ENCODE assay signal across 22 cellular contexts in the genomic region with DNA sequence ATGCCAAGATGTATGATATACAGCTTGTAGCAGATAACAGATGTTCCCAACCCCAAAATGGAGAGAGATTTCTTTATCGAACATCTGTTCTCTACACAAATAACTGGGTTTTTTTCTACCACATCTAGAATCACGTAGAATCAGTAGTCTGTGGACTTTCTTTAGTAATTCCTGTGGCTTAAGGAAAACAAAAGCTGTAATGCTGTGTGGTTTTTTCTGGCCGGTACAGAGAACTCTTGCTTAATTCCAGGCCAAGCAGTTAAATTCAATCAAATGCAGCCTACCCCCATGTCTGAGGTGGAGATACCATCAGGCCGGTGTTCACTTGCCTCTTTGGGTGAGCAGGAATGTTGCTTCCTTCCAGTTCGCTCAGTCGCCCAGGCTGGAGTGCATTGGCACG.
A peak's percentile ranks its signal among the peaks of the same experiment; 100 is the strongest.
DNase-seq lines count a peak whose midpoint lies in the region; FAIRE-seq and TF ChIP-seq lines count a peak whose summit lies in the region.
"Had no signal": no experiment of that assay in that cellular context is flagged by ENCODE, and none has a peak within 500 bp of the region (broad histone marks: within the 10 kb centered on the region; RNA-seq: fewer than 3 reads in every experiment).

No MANE protein-coding gene starts in this region.

- no TSS peak for BruUV-seq in mammary epithelial cell (replicated peaks; lab: Mats Ljungman, UMichigan)

- TF ChIP-seq CTCF in mammary epithelial cell (conservative IDR thresholded peaks at IDR 0.05 in 1 of 2, IDR thresholded peaks at IDR 0.05 in 1 of 2; ENCODE audit: extremely low read depth in 1 of 2, insufficient read depth in 1 of 2, low read depth in 1 of 2, low read length in 2 of 2) (no peak), MM.1S (IDR thresholded peaks at IDR 0.05; ENCODE audit: low read length) (no peak)

- no peaks in the 10 kb centered on the region for H3K36me3 ChIP-seq in mammary epithelial cell (ENCODE audit: insufficient read depth, low read length)
- H3K36me3 ChIP-seq in MM.1S (replicated peaks; ENCODE audit: insufficient read depth, low read length), result no peaks in the 10 kb centered on the region
- H3K36me3 ChIP-seq: esophagus squamous epithelium, pancreas, SJSA1, spleen had no signal

- H3K4me1 Mint-ChIP-seq in activated CD4-positive, alpha-beta memory T cell treated with anti-CD3 and anti-CD28 coated beads, Interleukin-2, amount 10 ng/mL, durations not matched to agents 7 days and 5 days, result no peaks in the 10 kb centered on the region
- H3K4me1 Mint-ChIP-seq: CD4-positive, alpha-beta memory T cell; stimulated activated memory B cell treated with anti-CD40 and anti-IgM and Interleukin-4, amounts not matched to agents 10 μg/mL and 1 μg/mL and 100 μg/mL, for 72 hours had no signal

- no peak for FAIRE-seq in urothelium cell line (lab: Jason Lieb, UNC)
- FAIRE-seq: pancreas had no signal

- H3K9me3 Mint-ChIP-seq in activated CD4-positive, alpha-beta memory T cell treated with anti-CD3 and anti-CD28 coated beads, Interleukin-2, amount 10 ng/mL, durations not matched to agents 7 days and 5 days, result no peaks in the 10 kb centered on the region
- H3K9me3 Mint-ChIP-seq: stimulated activated memory B cell treated with anti-CD40 and anti-IgM and Interleukin-4, amounts not matched to agents 10 μg/mL and 1 μg/mL and 100 μg/mL, for 72 hours had no signal

- POLR2A ChIA-PET in activated CD4-positive, alpha-beta memory T cell treated with anti-CD3 and anti-CD28 coated beads, Interleukin-2, amount 10 ng/mL, durations not matched to agents 7 days and 5 days (lab: Charles Lee), result no interaction called here

- dilution Hi-C loops in mammary epithelial cell (cut with HindIII; ENCODE audit: low sequenced_read_pairs), result no loop called here

- no peak overlapping the region for H3K4me3 ChIP-seq in mammary epithelial cell (replicated peaks in 1 of 3; ENCODE audit: insufficient read depth in 1 of 3, low read depth in 2 of 3, low read length in 3 of 3)
- no peak overlapping the region for H3K4me3 ChIP-seq in MM.1S (ENCODE audit: low read length)
- H3K4me3 ChIP-seq: esophagus squamous epithelium, pancreas, SJSA1, spleen had no signal

- DNase-seq in NCI-H1694 (lab: John Stamatoyannopoulos, UW) (peak; percentile 15), NCI-H1694 treated with DMSO at 0.1 percent for 48 hours (lab: John Stamatoyannopoulos, UW) (no peak), mammary epithelial cell (peak; percentile 83), kidney glomerular epithelial cell (lab: John Stamatoyannopoulos, UW) (peak; percentile 3), urothelium cell line (ENCODE audit: low spot score) (peak; percentile 19), MM.1S (no peak)
- no peak for DNase-seq in activated CD4-positive, alpha-beta memory T cell treated with anti-CD3 and anti-CD28 coated beads, Interleukin-2, amount 10 ng/mL, durations not matched to agents 7 days and 5 days
- no peak for DNase-seq in stimulated activated naive CD4-positive, alpha-beta T cell treated with Interleukin-2 at 50 U/mL for 16 hours (lab: John Stamatoyannopoulos, UW)
- DNase-seq: 8988T; activated CD4-positive, CD25-positive, alpha-beta regulatory T cell treated with anti-CD3 and anti-CD28 coated beads, Interleukin-2, amount 50 U/mL, for 72 hours; activated effector memory CD4-positive, alpha-beta T cell treated with anti-CD3 and anti-CD28 coated beads, Interleukin-2, amount 50 U/mL, for 16 hours; aorta; CD4-positive, alpha-beta memory T cell; esophagus squamous epithelium; GOT3; Kasumi-1; NCI-H1436 treated with DMSO at 0.1 percent for 48 hours; NCI-H446; pancreas; spleen had no signal

- H3K9ac ChIP-seq in mammary epithelial cell (ENCODE audit: insufficient read depth, low read length), result no peak overlapping the region
- H3K9ac ChIP-seq in MM.1S (ENCODE audit: low read length), result no peak overlapping the region

- H3K4me1 ChIP-seq in mammary epithelial cell (ENCODE audit: insufficient read depth, low read length) (no peaks in the 10 kb centered on the region), MM.1S (ENCODE audit: low read length) (no peaks in the 10 kb centered on the region)
- H3K4me1 ChIP-seq: esophagus squamous epithelium, pancreas, SJSA1, spleen had no signal

- H3K27me3 ChIP-seq in mammary epithelial cell (ENCODE audit: insufficient read depth, low read length) (no peaks in the 10 kb centered on the region), MM.1S (replicated peaks; ENCODE audit: insufficient read depth, low read length) (no peaks in the 10 kb centered on the region)
- H3K27me3 ChIP-seq: esophagus squamous epithelium, pancreas, SJSA1, spleen had no signal

- no peak overlapping the region for H3K4me3 Mint-ChIP-seq in activated CD4-positive, alpha-beta memory T cell treated with anti-CD3 and anti-CD28 coated beads, Interleukin-2, amount 10 ng/mL, durations not matched to agents 7 days and 5 days
- H3K4me3 Mint-ChIP-seq: CD4-positive, alpha-beta memory T cell; stimulated activated memory B cell treated with anti-CD40 and anti-IgM and Interleukin-4, amounts not matched to agents 10 μg/mL and 1 μg/mL and 100 μg/mL, for 72 hours had no signal

- H3K36me3 Mint-ChIP-seq in activated CD4-positive, alpha-beta memory T cell treated with anti-CD3 and anti-CD28 coated beads, Interleukin-2, amount 10 ng/mL, durations not matched to agents 7 days and 5 days (ENCODE audit: low read depth), result no peaks in the 10 kb centered on the region
- H3K36me3 Mint-ChIP-seq: CD4-positive, alpha-beta memory T cell; stimulated activated memory B cell treated with anti-CD40 and anti-IgM and Interleukin-4, amounts not matched to agents 10 μg/mL and 1 μg/mL and 100 μg/mL, for 72 hours had no signal

- H3F3A ChIP-seq in MM.1S (ENCODE audit: insufficient read depth, low read length), result no peaks in the 10 kb centered on the region

- 44% methylated on average over 6 of the region's 7 CpGs for WGBS in mammary epithelial cell (ENCODE audit: low coverage, missing lambda C conversion rate)

- intact Hi-C loops in mammary epithelial cell (cut with micrococcal nuclease), result no loop called here

- no peak overlapping the region for H3K27ac Mint-ChIP-seq in activated CD4-positive, alpha-beta memory T cell treated with anti-CD3 and anti-CD28 coated beads, Interleukin-2, amount 10 ng/mL, durations not matched to agents 7 days and 5 days
- H3K27ac Mint-ChIP-seq: CD4-positive, alpha-beta memory T cell; stimulated activated memory B cell treated with anti-CD40 and anti-IgM and Interleukin-4, amounts not matched to agents 10 μg/mL and 1 μg/mL and 100 μg/mL, for 72 hours had no signal

- H3K79me2 ChIP-seq in mammary epithelial cell (ENCODE audit: insufficient read depth, low read length) (no peaks in the 10 kb centered on the region), MM.1S (ENCODE audit: low read length) (no peaks in the 10 kb centered on the region)

- H2AFZ ChIP-seq in mammary epithelial cell (ENCODE audit: low read depth, low read length) (no peak overlapping the region), MM.1S (ENCODE audit: low read length) (no peak overlapping the region)

- no peaks in the 10 kb centered on the region for H4K20me1 ChIP-seq in mammary epithelial cell (ENCODE audit: insufficient read depth, low read length)
- H4K20me1 ChIP-seq in MM.1S (ENCODE audit: insufficient read depth, low read length), result no peaks in the 10 kb centered on the region

- H3K27ac ChIP-seq in mammary epithelial cell (ENCODE audit: insufficient read depth, low read depth, low read length) (no peak overlapping the region), MM.1S (ENCODE audit: low read length) (no peak overlapping the region)
- H3K27ac ChIP-seq: esophagus squamous epithelium, pancreas, SJSA1, spleen had no signal

- CTCF ChIA-PET in mammary epithelial cell (lab: Charles Lee; ENCODE audit: low non-redundant PET), result no interaction called here
- CTCF ChIA-PET in activated CD4-positive, alpha-beta memory T cell treated with anti-CD3 and anti-CD28 coated beads, Interleukin-2, amount 10 ng/mL, durations not matched to agents 7 days and 5 days (lab: Charles Lee), result no interaction called here

- no peaks in the 10 kb centered on the region for H3K27me3 Mint-ChIP-seq in activated CD4-positive, alpha-beta memory T cell treated with anti-CD3 and anti-CD28 coated beads, Interleukin-2, amount 10 ng/mL, durations not matched to agents 7 days and 5 days
- H3K27me3 Mint-ChIP-seq: CD4-positive, alpha-beta memory T cell; stimulated activated memory B cell treated with anti-CD40 and anti-IgM and Interleukin-4, amounts not matched to agents 10 μg/mL and 1 μg/mL and 100 μg/mL, for 72 hours had no signal

- H3K4me2 ChIP-seq in mammary epithelial cell (ENCODE audit: insufficient read depth, low read depth, low read length) (no peak overlapping the region), MM.1S (ENCODE audit: low read depth, low read length) (no peak overlapping the region)

- H3K9me3 ChIP-seq in mammary epithelial cell (replicated peaks; ENCODE audit: insufficient read depth, low read length), result no peaks in the 10 kb centered on the region
- H3K9me3 ChIP-seq in MM.1S (replicated peaks; ENCODE audit: insufficient read depth, low read length), result no peaks in the 10 kb centered on the region
- H3K9me3 ChIP-seq: esophagus squamous epithelium, pancreas, SJSA1, spleen had no signal

- in situ Hi-C loops in mammary epithelial cell (cut with MboI; ENCODE audit: low sequenced_read_pairs in 2 of 2), result no loop called here

- H3K9me2 ChIP-seq in MM.1S (replicated peaks; ENCODE audit: insufficient read depth, low read length), result no peaks in the 10 kb centered on the region

Comparison
In these comparisons a context has a peak if more than half of its experiments do, and no peak if none do; other contexts are left out.
1. DNase-seq: peak in NCI-H1694 (single experiment), mammary epithelial cell (single experiment), kidney glomerular epithelial cell (single experiment) and urothelium cell line (single experiment); none in NCI-H1694 treated with DMSO at 0.1 percent for 48 hours (single experiment), activated CD4-positive, alpha-beta memory T cell treated with anti-CD3 and anti-CD28 coated beads, Interleukin-2, amount 10 ng/mL, durations not matched to agents 7 days and 5 days (single experiment), stimulated activated naive CD4-positive, alpha-beta T cell treated with Interleukin-2 at 50 U/mL for 16 hours (single experiment) and MM.1S (single experiment).